ENCODE assay signal across 14 cellular contexts in genomic region chr10:48231699-48232315, GRCh38. TPM values are rescaled to one million over a fixed set of nuclear protein-coding genes. Genes with fewer than 3 reads are reported as not detected.
DNase-seq lines count a peak whose midpoint lies in the region; ATAC-seq and TF ChIP-seq lines count a peak whose summit lies in the region.
"Had no signal": no experiment of that assay in that cellular context is flagged by ENCODE, and none has a peak within 500 bp of the region (broad histone marks: within the 10 kb centered on the region; RNA-seq: fewer than 3 reads in every experiment).

No MANE protein-coding gene starts in this region.

- H3K4me2 ChIP-seq in hepatocyte, result no peak overlapping the region

- DNase-seq in GM12865 (ENCODE audit: low read depth) (peak; percentile 65), M059J (ENCODE audit: low read depth) (peak; percentile 33), T-helper 9 cell (no peak), hepatocyte (ENCODE audit: low spot score) (no peak)
- no peak for DNase-seq in activated naive CD4-positive, alpha-beta T cell treated with anti-CD3 and anti-CD28 coated beads, Interleukin-2, amount 10 ng/mL, durations not matched to agents 7 days and 5 days
- DNase-seq: effector memory CD4-positive, alpha-beta T cell; NCI-H2029; occipital lobe; stimulated activated CD4-positive, alpha-beta T cell treated with anti-CD3 and anti-CD28 coated beads, Interleukin-2, amount 100 ng/mL, for 48 hours; substantia nigra had no signal

- no peaks in the 10 kb centered on the region for H3K4me1 ChIP-seq in hepatocyte (ENCODE audit: insufficient read depth)

- H3K9me3 Mint-ChIP-seq in activated naive CD4-positive, alpha-beta T cell treated with anti-CD3 and anti-CD28 coated beads, Interleukin-2, amount 10 ng/mL, durations not matched to agents 7 days and 5 days, result no peaks in the 10 kb centered on the region

- peaks cover 19% of the 10 kb centered on the region for H3K27me3 Mint-ChIP-seq in activated naive CD4-positive, alpha-beta T cell treated with anti-CD3 and anti-CD28 coated beads, Interleukin-2, amount 10 ng/mL, durations not matched to agents 7 days and 5 days

- H3K4me3 ChIP-seq in GM12865 (ENCODE audit: low read depth, low read length) (no peak overlapping the region), hepatocyte (no peak overlapping the region)

- H3K9me2 ChIP-seq in hepatocyte (replicated peaks; ENCODE audit: insufficient read depth), result no peaks in the 10 kb centered on the region

- H3K9me3 ChIP-seq in hepatocyte (ENCODE audit: low read depth), result no peaks in the 10 kb centered on the region

- H3K79me2 ChIP-seq in hepatocyte, result no peaks in the 10 kb centered on the region

- H3K36me3 Mint-ChIP-seq in activated naive CD4-positive, alpha-beta T cell treated with anti-CD3 and anti-CD28 coated beads, Interleukin-2, amount 10 ng/mL, durations not matched to agents 7 days and 5 days, result no peaks in the 10 kb centered on the region

- H3K36me3 ChIP-seq in hepatocyte (replicated peaks; ENCODE audit: insufficient read depth, low read depth), result no peaks in the 10 kb centered on the region

- H3K27me3 ChIP-seq in hepatocyte, result no peaks in the 10 kb centered on the region

- H3K4me1 Mint-ChIP-seq in activated naive CD4-positive, alpha-beta T cell treated with anti-CD3 and anti-CD28 coated beads, Interleukin-2, amount 10 ng/mL, durations not matched to agents 7 days and 5 days, result no peaks in the 10 kb centered on the region

- H4K20me1 ChIP-seq in hepatocyte (ENCODE audit: insufficient read depth, poor library complexity, severe bottlenecking), result no peaks in the 10 kb centered on the region

- no peak for TF ChIP-seq CTCF in GM12865 (IDR thresholded peaks at IDR 0.05; ENCODE audit: insufficient read depth, low read depth, low read length, missing control alignments)
- TF ChIP-seq CTCF in hepatocyte (IDR thresholded peaks at IDR 0.05; ENCODE audit: poor library complexity), result no peak

- ATAC-seq in GM19455 (IDR thresholded peaks at IDR 0.05; ENCODE audit: unreplicated experiment) (peak; percentile 71), HG02981 (IDR thresholded peaks at IDR 0.05; ENCODE audit: unreplicated experiment) (peak; percentile 71), HG02571 (IDR thresholded peaks at IDR 0.05; ENCODE audit: unreplicated experiment) (no peak)

- H2AFZ ChIP-seq in hepatocyte, result no peak overlapping the region

- CTCF ChIA-PET in activated naive CD4-positive, alpha-beta T cell treated with anti-CD3 and anti-CD28 coated beads, Interleukin-2, amount 10 ng/mL, durations not matched to agents 7 days and 5 days (lab: Charles Lee), result no interaction called here

- H3K27ac ChIP-seq in hepatocyte, result no peak overlapping the region

- 71% methylated on average over 6 of the region's 6 CpGs for WGBS in hepatocyte (ENCODE audit: low lambda C conversion rate, missing lambda C conversion rate)

- no peak overlapping the region for H3K4me3 Mint-ChIP-seq in activated naive CD4-positive, alpha-beta T cell treated with anti-CD3 and anti-CD28 coated beads, Interleukin-2, amount 10 ng/mL, durations not matched to agents 7 days and 5 days

- no peak overlapping the region for H3K27ac Mint-ChIP-seq in activated naive CD4-positive, alpha-beta T cell treated with anti-CD3 and anti-CD28 coated beads, Interleukin-2, amount 10 ng/mL, durations not matched to agents 7 days and 5 days

RNA-seq across cellular contexts. Expression of gene FRMPD2, which starts 42.7 kb away (rescaled TPM):
- total RNA-seq in M059J (2014; rRNA removed; shearing (Covaris generic)), result not detected in 2 replicates
- 0.10 and 0.52 TPM in 2 replicates for total RNA-seq in hepatocyte
- 0.30 and 0.55 TPM in 2 replicates for polyA plus RNA-seq in hepatocyte
- total RNA-seq: glomerular endothelial cell had no signal

Comparison
In these comparisons a context has a peak if more than half of its experiments do, and no peak if none do; other contexts are left out.
1. DNase-seq: peak in GM12865 (single experiment) and M059J (single experiment); none in T-helper 9 cell (single experiment), activated naive CD4-positive, alpha-beta T cell treated with anti-CD3 and anti-CD28 coated beads, Interleukin-2, amount 10 ng/mL, durations not matched to agents 7 days and 5 days (single experiment) and hepatocyte (single experiment).